Comparison of ENCODE assay signal across 21 cellular contexts in the genomic region with DNA sequence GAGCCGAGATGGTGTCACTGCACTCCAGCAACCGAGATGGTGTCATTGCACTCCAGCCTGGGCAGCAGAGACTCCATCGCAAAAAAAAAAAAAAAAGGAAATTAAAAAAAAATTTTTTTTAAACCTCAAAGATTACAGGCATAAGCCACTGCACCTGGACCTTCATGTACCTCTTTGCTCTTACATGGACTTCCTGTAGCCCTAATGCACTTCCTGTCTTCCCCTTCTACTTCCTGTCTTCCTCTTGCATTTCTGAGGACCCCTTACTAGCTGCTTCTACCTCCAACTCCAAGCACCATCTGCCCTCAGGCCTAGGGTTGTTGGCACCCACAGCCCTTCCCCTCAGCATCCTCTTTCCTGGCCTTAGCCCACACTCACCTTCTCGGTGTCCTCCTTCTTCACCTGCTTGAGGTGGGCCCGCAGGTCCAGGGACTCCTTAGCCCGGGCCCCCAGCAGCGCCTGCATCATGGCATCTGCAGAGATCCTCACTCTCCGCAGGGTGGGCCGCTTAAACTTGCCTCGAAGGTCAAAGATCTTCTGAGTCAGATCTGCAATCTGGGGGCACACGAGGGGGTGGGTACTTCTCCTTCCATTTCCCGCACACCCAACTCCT. TPM values are rescaled to one million over a fixed set of nuclear protein-coding genes. Genes with fewer than 3 reads are reported as not detected.
DNase-seq lines count a peak whose midpoint lies in the region; ATAC-seq lines count a peak whose summit lies in the region.
"Had no signal": no experiment of that assay in that cellular context is flagged by ENCODE, and none has a peak within 500 bp of the region (broad histone marks: within the 10 kb centered on the region; RNA-seq: fewer than 3 reads in every experiment).

No MANE protein-coding gene starts in this region.

- H3K27ac ChIP-seq in CD4-positive, alpha-beta memory T cell (ENCODE audit: low read depth, low read length), result no peak overlapping the region
- no peak overlapping the region for H3K27ac ChIP-seq in Karpas-422 (ENCODE audit: low read length)
- H3K27ac ChIP-seq: HL-60 had no signal

- intact Hi-C loops in CD4-positive, alpha-beta memory T cell (cut with micrococcal nuclease), result no loop called here

- no peak overlapping the region for H3K4me2 ChIP-seq in Karpas-422 (ENCODE audit: low read depth, low read length, poor library complexity, severe bottlenecking)

- H3K27me3 ChIP-seq in CD4-positive, alpha-beta memory T cell (ENCODE audit: insufficient read depth, low read length), result peaks cover 6% of the 10 kb centered on the region
- H3K27me3 ChIP-seq in Karpas-422 (ENCODE audit: low read length) (no peaks in the 10 kb centered on the region), H7 (ENCODE audit: control insufficient read depth, insufficient read depth, low read length) (peaks cover 25% of the 10 kb centered on the region; the same call in 1 of the 2 replicates)

- CTCF ChIA-PET in CD4-positive, alpha-beta memory T cell (lab: Charles Lee; ENCODE audit: partially characterized antibody), result interaction anchor here (0.6 to 1.2 kb wide), 3 partner anchors 13 to 471 kb away, joined by 3 read pairs; a partner anchor contains a TSS
- CTCF ChIA-PET in T-cell (lab: Charles Lee), result no interaction called here

- no peaks in the 10 kb centered on the region for H3K9me2 ChIP-seq in Karpas-422 (replicated peaks; ENCODE audit: insufficient read depth, low read length)

- no peaks in the 10 kb centered on the region for H3K36me3 Mint-ChIP-seq in activated naive CD8-positive, alpha-beta T cell
- peaks cover 5% of the 10 kb centered on the region for H3K36me3 Mint-ChIP-seq in activated naive CD8-positive, alpha-beta T cell treated with anti-CD3 and anti-CD28 coated beads, Interleukin-2, amount 50 U/mL, for 24 hours (ENCODE audit: low read depth)
- H3K36me3 Mint-ChIP-seq in CD4-positive, alpha-beta memory T cell, result no peaks in the 10 kb centered on the region
- no peaks in the 10 kb centered on the region for H3K36me3 Mint-ChIP-seq in T-cell

- no peak overlapping the region for H3K4me3 ChIP-seq in CD4-positive, alpha-beta memory T cell (ENCODE audit: low read length in 2 of 2)
- H3K4me3 ChIP-seq in Karpas-422 (ENCODE audit: low read length) (no peak overlapping the region), H7 (ENCODE audit: insufficient read depth, low read depth, low read length) (no peak overlapping the region)

- peaks cover 0 to 5% of the 10 kb centered on the region in 2 donors for H3K9me3 ChIP-seq in CD4-positive, alpha-beta memory T cell (ENCODE audit: control insufficient read depth in 1 of 2, low read length in 2 of 2)
- peaks cover 15% of the 10 kb centered on the region for H3K9me3 ChIP-seq in Karpas-422 (ENCODE audit: low read length)

- DNase-seq in activated naive CD8-positive, alpha-beta T cell treated with anti-CD3 and anti-CD28 coated beads, Interleukin-2, amount 50 U/mL, for 24 hours, result no peak
- DNase-seq in CD4-positive, alpha-beta memory T cell, result no peak
- DNase-seq in Karpas-422 (peak; percentile 63), T-cell (no peak), EL (no peak), H7 (no peak)
- DNase-seq: DMS 273 treated with DMSO at 0.1 percent for 48 hours, H9, KBM-7, NCI-H1092, NCI-H146, NCI-H2081, NCI-H510A, NCI-H82 had no signal

- no peak overlapping the region for H3K27ac Mint-ChIP-seq in activated naive CD8-positive, alpha-beta T cell
- H3K27ac Mint-ChIP-seq in activated naive CD8-positive, alpha-beta T cell treated with anti-CD3 and anti-CD28 coated beads, Interleukin-2, amount 50 U/mL, for 24 hours, result no peak overlapping the region
- peak overlapping the region in 2 of 7 donors; percentile 42 to 74 for H3K27ac Mint-ChIP-seq in CD4-positive, alpha-beta memory T cell
- H3K27ac Mint-ChIP-seq in T-cell, result peak overlapping the region; percentile 1 to 44
- H3K27ac Mint-ChIP-seq: H9 had no signal

- H3K27me3 Mint-ChIP-seq in activated naive CD8-positive, alpha-beta T cell, result peaks cover 13% of the 10 kb centered on the region
- peaks cover 39% of the 10 kb centered on the region for H3K27me3 Mint-ChIP-seq in activated naive CD8-positive, alpha-beta T cell treated with anti-CD3 and anti-CD28 coated beads, Interleukin-2, amount 50 U/mL, for 24 hours
- H3K27me3 Mint-ChIP-seq in CD4-positive, alpha-beta memory T cell, result peaks cover 11 to 24% of the 10 kb centered on the region in 2 donors
- peaks cover 23 to 44% of the 10 kb centered on the region in 2 donors for H3K27me3 Mint-ChIP-seq in T-cell

- peaks cover 25% of the 10 kb centered on the region for H3K4me1 Mint-ChIP-seq in activated naive CD8-positive, alpha-beta T cell (ENCODE audit: low read depth)
- H3K4me1 Mint-ChIP-seq in activated naive CD8-positive, alpha-beta T cell treated with anti-CD3 and anti-CD28 coated beads, Interleukin-2, amount 50 U/mL, for 24 hours, result peaks cover 19% of the 10 kb centered on the region
- H3K4me1 Mint-ChIP-seq in CD4-positive, alpha-beta memory T cell, result peaks cover 16 to 35% (median 23%) of the 10 kb centered on the region in 4 donors
- H3K4me1 Mint-ChIP-seq in T-cell, result peaks cover 23 to 28% (median 24%) of the 10 kb centered on the region in 3 donors

- no peaks in the 10 kb centered on the region for H4K20me1 ChIP-seq in Karpas-422 (ENCODE audit: insufficient read depth, low read depth, low read length)

- H3K4me3 Mint-ChIP-seq in activated naive CD8-positive, alpha-beta T cell, result peak overlapping the region; percentile 41
- no peak overlapping the region for H3K4me3 Mint-ChIP-seq in activated naive CD8-positive, alpha-beta T cell treated with anti-CD3 and anti-CD28 coated beads, Interleukin-2, amount 50 U/mL, for 24 hours
- H3K4me3 Mint-ChIP-seq in CD4-positive, alpha-beta memory T cell, result peak overlapping the region in 5 of 8 donors; percentile 17 to 59 (median 46)
- H3K4me3 Mint-ChIP-seq in T-cell, result peak overlapping the region in 1 of 3 donors; percentile 65

- peaks cover 13% of the 10 kb centered on the region for H3K4me1 ChIP-seq in CD4-positive, alpha-beta memory T cell (ENCODE audit: insufficient read depth, low read length)
- no peaks in the 10 kb centered on the region for H3K4me1 ChIP-seq in Karpas-422 (ENCODE audit: low read length)

- no peak for ATAC-seq in activated naive CD8-positive, alpha-beta T cell treated with anti-CD3 and anti-CD28 coated beads, Interleukin-2, amount 50 U/mL, for 24 hours
- ATAC-seq in T-cell (replicated peaks in 1 of 4), result no peak
- ATAC-seq in HG03095 (IDR thresholded peaks at IDR 0.05; ENCODE audit: unreplicated experiment), result no peak

- no peak overlapping the region for H3K9ac ChIP-seq in Karpas-422 (ENCODE audit: low read length)

- H3K79me2 ChIP-seq in Karpas-422 (ENCODE audit: low read length), result no peaks in the 10 kb centered on the region

- POLR2A ChIA-PET in CD4-positive, alpha-beta memory T cell (lab: Charles Lee; ENCODE audit: partially characterized antibody), result no interaction called here
- POLR2A ChIA-PET in T-cell (lab: Charles Lee), result no interaction called here

- H2AFZ ChIP-seq in Karpas-422 (ENCODE audit: low read length), result peak overlapping the region; percentile 76

- no peaks in the 10 kb centered on the region for H3K36me3 ChIP-seq in CD4-positive, alpha-beta memory T cell (ENCODE audit: insufficient read depth, low read length)
- H3K36me3 ChIP-seq in Karpas-422 (ENCODE audit: insufficient read depth, low read length), result peaks cover 4% of the 10 kb centered on the region; the same call in 1 of the 2 replicates
- peaks cover 2% of the 10 kb centered on the region for H3K36me3 ChIP-seq in H7 (replicated peaks; ENCODE audit: control insufficient read depth, insufficient read depth, low read length)

- H3K9me3 Mint-ChIP-seq in activated naive CD8-positive, alpha-beta T cell (ENCODE audit: low read depth), result peaks cover 6% of the 10 kb centered on the region
- H3K9me3 Mint-ChIP-seq in activated naive CD8-positive, alpha-beta T cell treated with anti-CD3 and anti-CD28 coated beads, Interleukin-2, amount 50 U/mL, for 24 hours, result peaks cover 14% of the 10 kb centered on the region
- peaks cover 0 to 11% (median 5%) of the 10 kb centered on the region in 8 donors for H3K9me3 Mint-ChIP-seq in CD4-positive, alpha-beta memory T cell
- peaks cover 7 to 16% (median 8%) of the 10 kb centered on the region in 3 donors for H3K9me3 Mint-ChIP-seq in T-cell
- H3K9me3 Mint-ChIP-seq: H9 had no signal

RNA-seq across cellular contexts. Expression of a gene that starts 3.8 kb away (rescaled TPM):
- not detected for total RNA-seq in CD4-positive, alpha-beta memory T cell
- polyA plus RNA-seq in CD4-positive, alpha-beta memory T cell, result not detected
- total RNA-seq in Karpas-422 (2014; rRNA removed; shearing (Covaris generic); ENCODE audit: low replicate concordance), result 0.93 and 1.2 TPM in 2 replicates
- not detected for total RNA-seq in T-cell
- total RNA-seq in H7 (2014; rRNA removed; shearing (Covaris generic)), result 6.5 and 11.6 TPM in 2 replicates
- total RNA-seq: A172 had no signal
- polyA plus RNA-seq: BJ had no signal

RNA-seq across cellular contexts. Expression of a gene that starts 4.8 kb away (rescaled TPM):
- not detected for total RNA-seq in CD4-positive, alpha-beta memory T cell
- polyA plus RNA-seq in CD4-positive, alpha-beta memory T cell, result not detected
- 10.4 and 39.0 TPM in 2 replicates for total RNA-seq in Karpas-422 (2014; rRNA removed; shearing (Covaris generic); ENCODE audit: low replicate concordance)
- under 1 TPM in 2 of 5 donors, not detected in 3; 0.36 to 0.76 TPM for total RNA-seq in T-cell
- 33.8 and 44.8 TPM in 2 replicates for total RNA-seq in H7 (2014; rRNA removed; shearing (Covaris generic))

RNA-seq across cellular contexts. Expression of a gene that starts 12.7 kb away (rescaled TPM):
- total RNA-seq in CD4-positive, alpha-beta memory T cell, result not detected
- under 1 TPM in 1 of 2 donors, not detected in 1; 0.93 TPM for polyA plus RNA-seq in CD4-positive, alpha-beta memory T cell
- 2.5 and 4.2 TPM in 2 replicates for total RNA-seq in Karpas-422 (2014; rRNA removed; shearing (Covaris generic); ENCODE audit: low replicate concordance)
- not detected for total RNA-seq in T-cell
- total RNA-seq in H7 (2014; rRNA removed; shearing (Covaris generic)), result 0.15 and 2.2 TPM in 2 replicates

RNA-seq across cellular contexts. Expression of a gene that starts 26.3 kb away (rescaled TPM):
- total RNA-seq in CD4-positive, alpha-beta memory T cell, result not detected
- under 1 TPM; 0.29 to 0.59 TPM for polyA plus RNA-seq in CD4-positive, alpha-beta memory T cell
- not detected in 2 replicates for total RNA-seq in Karpas-422 (2014; rRNA removed; shearing (Covaris generic); ENCODE audit: low replicate concordance)
- 1 to 10 TPM in 2 of 5 donors, not detected in 3; 2.7 to 2.9 TPM for total RNA-seq in T-cell
- 0.26 and 0.31 TPM in 2 replicates for total RNA-seq in H7 (2014; rRNA removed; shearing (Covaris generic))
- total RNA-seq: Daoy, MCF 10A had no signal

RNA-seq across cellular contexts. Expression of a gene that starts 36.3 kb away (rescaled TPM):
- total RNA-seq in CD4-positive, alpha-beta memory T cell, result 100 to 1,000 TPM; 165 TPM
- polyA plus RNA-seq in CD4-positive, alpha-beta memory T cell, result 1 to 10 TPM; 1.4 to 9.5 TPM
- total RNA-seq in Karpas-422 (2014; rRNA removed; shearing (Covaris generic); ENCODE audit: low replicate concordance), result 81.8 and 267 TPM in 2 replicates
- total RNA-seq in T-cell, result 100 to 1,000 TPM; 129 to 197 (median 173) TPM
- 57.5 and 66.4 TPM in 2 replicates for total RNA-seq in H7 (2014; rRNA removed; shearing (Covaris generic))

Comparison
In these comparisons a context has a peak if more than half of its experiments do, and no peak if none do; other contexts are left out.
1. H3K27ac Mint-ChIP-seq: peak in T-cell (2 of 2); none in activated naive CD8-positive, alpha-beta T cell (single experiment) and activated naive CD8-positive, alpha-beta T cell treated with anti-CD3 and anti-CD28 coated beads, Interleukin-2, amount 50 U/mL, for 24 hours (single experiment).